Comparison of ENCODE assay signal across 20 cellular contexts in genomic region chr22:37503850-37504249, GRCh38. TPM values are rescaled to one million over a fixed set of nuclear protein-coding genes. Genes with fewer than 3 reads are reported as not detected.
A peak's percentile ranks its signal among the peaks of the same experiment; 100 is the strongest.
DNase-seq lines count a peak whose midpoint lies in the region; ATAC-seq and TF ChIP-seq lines count a peak whose summit lies in the region.
"Had no signal": no experiment of that assay in that cellular context is flagged by ENCODE, and none has a peak within 500 bp of the region (broad histone marks: within the 10 kb centered on the region; RNA-seq: fewer than 3 reads in every experiment).

No MANE protein-coding gene starts in this region.

- H3K4me3 Mint-ChIP-seq in endothelial cell (ENCODE audit: unreplicated experiment), result peak overlapping the region; percentile 37
- no peak overlapping the region for H3K4me3 Mint-ChIP-seq in activated CD4-positive, alpha-beta memory T cell treated with anti-CD3 and anti-CD28 coated beads for 36 hours
- H3K4me3 Mint-ChIP-seq: activated naive CD8-positive, alpha-beta T cell treated with anti-CD3 and anti-CD28 coated beads, Interleukin-2, amount 10 ng/mL, durations not matched to agents 7 days and 5 days had no signal

- peak; percentile 24 for DNase-seq in ACHN
- peak; percentile 45 for DNase-seq in OCI-M1 (lab: John Stamatoyannopoulos, UW)
- DNase-seq in endothelial cell (ENCODE audit: low spot score), result no peak
- no peak for DNase-seq in neuronal stem cell (ENCODE audit: low spot score)
- DNase-seq in NCI-H2029 (lab: John Stamatoyannopoulos, UW), result no peak
- no peak for DNase-seq in activated CD4-positive, alpha-beta memory T cell treated with anti-CD3 and anti-CD28 coated beads for 36 hours
- DNase-seq in middle frontal gyrus (ENCODE audit: extremely low spot score, low spot score), result no peak
- DNase-seq: activated CD4-positive, CD25-positive, alpha-beta regulatory T cell treated with anti-CD3 and anti-CD28 coated beads, Interleukin-2, amount 50 U/mL, for 72 hours; activated naive CD8-positive, alpha-beta T cell treated with anti-CD3 and anti-CD28 coated beads, Interleukin-2, amount 10 ng/mL, durations not matched to agents 7 days and 5 days; cerebellar nuclear complex; DMS79 treated with DMSO at 0.1 percent for 48 hours; hippocampal formation; mesendoderm; NCI-H2171 treated with DMSO at 0.1 percent for 48 hours; stimulated activated CD4-positive, alpha-beta T cell treated with anti-CD3 and anti-CD28 coated beads, Interleukin-15, amount 100 ng/mL, for 24 hours had no signal

- ATAC-seq in HG02642 (IDR thresholded peaks at IDR 0.05; ENCODE audit: poor library complexity, unreplicated experiment), result no peak

- no CpG with 5 or more reads among the region's 11 CpGs for WGBS in neuronal stem cell (ENCODE audit: extremely low coverage in 2 of 2, insufficient read length in 2 of 2, insufficient replicate concordance in 1 of 2), 2 donors

- no peak overlapping the region for H3K4ac ChIP-seq in neuronal stem cell (ENCODE audit: low read length)

- H4K8ac ChIP-seq in neuronal stem cell (ENCODE audit: low read depth, low read length), result no peak overlapping the region

- peaks cover 3 to 72% of the 10 kb centered on the region in 2 donors for H3K36me3 ChIP-seq in neuronal stem cell (replicated peaks in 1 of 2; ENCODE audit: control insufficient read depth in 2 of 2, insufficient read depth in 2 of 2, low read length in 2 of 2)
- H3K36me3 ChIP-seq: thoracic aorta had no signal

- CTCF ChIA-PET in activated CD4-positive, alpha-beta memory T cell treated with anti-CD3 and anti-CD28 coated beads for 36 hours (lab: Charles Lee), result no interaction called here

- no peak overlapping the region for H3K4me2 ChIP-seq in neuronal stem cell (ENCODE audit: insufficient read depth, low read length, poor library complexity, severe bottlenecking)

- no peak overlapping the region for H4K91ac ChIP-seq in neuronal stem cell (ENCODE audit: low read depth, low read length, poor library complexity)

- H3K4me1 Mint-ChIP-seq in endothelial cell (ENCODE audit: unreplicated experiment), result peaks cover 25% of the 10 kb centered on the region
- H3K4me1 Mint-ChIP-seq in activated CD4-positive, alpha-beta memory T cell treated with anti-CD3 and anti-CD28 coated beads for 36 hours (ENCODE audit: low read depth), result peaks cover 7% of the 10 kb centered on the region

- peaks cover 0 to 2% of the 10 kb centered on the region in 2 donors for H3K9me3 ChIP-seq in neuronal stem cell (replicated peaks in 1 of 2; ENCODE audit: control insufficient read depth in 2 of 2, insufficient read depth in 1 of 2, low read depth in 1 of 2, low read length in 2 of 2)
- H3K9me3 ChIP-seq: thoracic aorta had no signal

- in situ Hi-C loops in ACHN (cut with HindIII; ENCODE audit: low pct_ligation_motif_present, low pct_unique_long_range_greater_than_20kb, low sequenced_read_pairs), result no loop called here

- no peak overlapping the region for H3K27ac Mint-ChIP-seq in endothelial cell (ENCODE audit: unreplicated experiment)
- H3K27ac Mint-ChIP-seq in activated CD4-positive, alpha-beta memory T cell treated with anti-CD3 and anti-CD28 coated beads for 36 hours, result no peak overlapping the region
- H3K27ac Mint-ChIP-seq: activated naive CD8-positive, alpha-beta T cell treated with anti-CD3 and anti-CD28 coated beads, Interleukin-2, amount 10 ng/mL, durations not matched to agents 7 days and 5 days had no signal

- no peaks in the 10 kb centered on the region for H3K9me3 Mint-ChIP-seq in endothelial cell (ENCODE audit: unreplicated experiment)
- H3K9me3 Mint-ChIP-seq in activated CD4-positive, alpha-beta memory T cell treated with anti-CD3 and anti-CD28 coated beads for 36 hours, result no peaks in the 10 kb centered on the region
- H3K9me3 Mint-ChIP-seq: activated naive CD8-positive, alpha-beta T cell treated with anti-CD3 and anti-CD28 coated beads, Interleukin-2, amount 10 ng/mL, durations not matched to agents 7 days and 5 days had no signal

- H3K27me3 Mint-ChIP-seq in endothelial cell (ENCODE audit: unreplicated experiment), result peaks cover 12% of the 10 kb centered on the region
- peaks cover 3% of the 10 kb centered on the region for H3K27me3 Mint-ChIP-seq in activated CD4-positive, alpha-beta memory T cell treated with anti-CD3 and anti-CD28 coated beads for 36 hours
- H3K27me3 Mint-ChIP-seq: activated naive CD8-positive, alpha-beta T cell treated with anti-CD3 and anti-CD28 coated beads, Interleukin-2, amount 10 ng/mL, durations not matched to agents 7 days and 5 days had no signal

- no peak overlapping the region for H3K4me3 ChIP-seq in neuronal stem cell (ENCODE audit: low read length in 2 of 2)
- H3K4me3 ChIP-seq: thoracic aorta had no signal

- peak overlapping the region; percentile 14 for H2AK5ac ChIP-seq in neuronal stem cell (ENCODE audit: low read depth, low read length)

- H3K4me1 ChIP-seq in neuronal stem cell (ENCODE audit: control insufficient read depth in 2 of 2, insufficient read depth in 1 of 2, low read depth in 1 of 2, low read length in 2 of 2), result peaks cover 24 to 26% of the 10 kb centered on the region in 2 donors
- H3K4me1 ChIP-seq: parathyroid adenoma had no signal

- no peak overlapping the region for H2BK15ac ChIP-seq in neuronal stem cell (ENCODE audit: low read length)

- no peak overlapping the region for H2BK5ac ChIP-seq in neuronal stem cell (ENCODE audit: low read length)

- intact Hi-C loops in activated CD4-positive, alpha-beta memory T cell treated with anti-CD3 and anti-CD28 coated beads for 36 hours (cut with micrococcal nuclease), result no loop called here

- H3K18ac ChIP-seq in neuronal stem cell (ENCODE audit: low read length), result no peak overlapping the region

- H2BK12ac ChIP-seq in neuronal stem cell (ENCODE audit: low read length), result no peak overlapping the region

- no peak overlapping the region for H3K23ac ChIP-seq in neuronal stem cell (ENCODE audit: low read depth, low read length, poor library complexity)

- H3K27ac ChIP-seq in neuronal stem cell (replicated peaks; ENCODE audit: low read length), result no peak overlapping the region
- H3K27ac ChIP-seq: thoracic aorta had no signal

- no peak overlapping the region for H3K9ac ChIP-seq in neuronal stem cell (ENCODE audit: low read depth, low read length, poor library complexity)
- H3K9ac ChIP-seq: parathyroid adenoma had no signal

- no peak overlapping the region for H2AFZ ChIP-seq in neuronal stem cell (ENCODE audit: low read length)
- H2AFZ ChIP-seq: parathyroid adenoma had no signal

- no peak for TF ChIP-seq CTCF in endothelial cell (IDR thresholded peaks at IDR 0.05; ENCODE audit: unreplicated experiment)

- H2BK120ac ChIP-seq in neuronal stem cell (ENCODE audit: low read depth, low read length), result no peak overlapping the region

- H3K36me3 Mint-ChIP-seq in endothelial cell (ENCODE audit: low read depth, unreplicated experiment), result peaks cover 18% of the 10 kb centered on the region
- H3K36me3 Mint-ChIP-seq in activated CD4-positive, alpha-beta memory T cell treated with anti-CD3 and anti-CD28 coated beads for 36 hours, result no peaks in the 10 kb centered on the region
- H3K36me3 Mint-ChIP-seq: activated naive CD8-positive, alpha-beta T cell treated with anti-CD3 and anti-CD28 coated beads, Interleukin-2, amount 10 ng/mL, durations not matched to agents 7 days and 5 days had no signal

- no peaks in the 10 kb centered on the region for H3K27me3 ChIP-seq in neuronal stem cell (ENCODE audit: control insufficient read depth in 3 of 3, insufficient read depth in 3 of 3, low read depth in 1 of 3, low read length in 3 of 3)

- no peak overlapping the region for H3K14ac ChIP-seq in neuronal stem cell (ENCODE audit: low read length)

- POLR2A ChIA-PET in activated CD4-positive, alpha-beta memory T cell treated with anti-CD3 and anti-CD28 coated beads for 36 hours (lab: Charles Lee), result no interaction called here

- no peaks in the 10 kb centered on the region for H3K79me1 ChIP-seq in neuronal stem cell (ENCODE audit: low read depth, low read length)

RNA-seq across cellular contexts. Expression of gene CARD10, which starts 15.4 kb away (rescaled TPM):
- total RNA-seq in endothelial cell (ENCODE audit: unreplicated experiment), result 26.0 TPM
- 4.2 TPM for polyA plus RNA-seq in neuronal stem cell (2013, experiment 1 of 2)
- 4.3 TPM for polyA plus RNA-seq in neuronal stem cell (2013, experiment 2 of 2)
- total RNA-seq in activated CD4-positive, alpha-beta memory T cell treated with anti-CD3 and anti-CD28 coated beads for 36 hours, result under 1 TPM in 1 of 2 experiments, not detected in 1; 0.12 TPM

RNA-seq across cellular contexts. Expression of gene MFNG, which starts 17.7 kb away (rescaled TPM):
- 75.4 TPM for total RNA-seq in endothelial cell (ENCODE audit: unreplicated experiment)
- 10.5 TPM for polyA plus RNA-seq in neuronal stem cell (2013, experiment 1 of 2)
- 8.0 TPM for polyA plus RNA-seq in neuronal stem cell (2013, experiment 2 of 2)
- total RNA-seq in activated CD4-positive, alpha-beta memory T cell treated with anti-CD3 and anti-CD28 coated beads for 36 hours, result 100 to 1,000 TPM; 101 to 106 TPM
- total RNA-seq: epithelial cell of proximal tubule had no signal
- polyA plus RNA-seq: BJ had no signal

RNA-seq across cellular contexts. Expression of gene CDC42EP1, which starts 56.4 kb away (rescaled TPM):
- 51.2 TPM for total RNA-seq in endothelial cell (ENCODE audit: unreplicated experiment)
- 16.9 TPM for polyA plus RNA-seq in neuronal stem cell (2013, experiment 1 of 2)
- 16.2 TPM for polyA plus RNA-seq in neuronal stem cell (2013, experiment 2 of 2)
- 1 to 10 TPM; 1.4 to 1.9 TPM for total RNA-seq in activated CD4-positive, alpha-beta memory T cell treated with anti-CD3 and anti-CD28 coated beads for 36 hours

Comparison
In these comparisons a context has a peak if more than half of its experiments do, and no peak if none do; other contexts are left out.
1. DNase-seq: peak in ACHN (single experiment) and OCI-M1 (single experiment); none in endothelial cell (single experiment), neuronal stem cell (single experiment), NCI-H2029 (single experiment), activated CD4-positive, alpha-beta memory T cell treated with anti-CD3 and anti-CD28 coated beads for 36 hours (single experiment) and middle frontal gyrus (single experiment).
2. RNA of gene CARD10, which starts 15.4 kb away (total RNA-seq): 26.0 TPM in endothelial cell (single experiment); 0.12 TPM in activated CD4-positive, alpha-beta memory T cell treated with anti-CD3 and anti-CD28 coated beads for 36 hours; every median in the first group is over 10 times any median in the second.
3. RNA of gene CDC42EP1, which starts 56.4 kb away (total RNA-seq): 51.2 TPM in endothelial cell (single experiment); 1.4 to 1.9 TPM in activated CD4-positive, alpha-beta memory T cell treated with anti-CD3 and anti-CD28 coated beads for 36 hours; every median in the first group is over 10 times any median in the second.